ENCODE assay signal across 8 cellular contexts in the genomic region with DNA sequence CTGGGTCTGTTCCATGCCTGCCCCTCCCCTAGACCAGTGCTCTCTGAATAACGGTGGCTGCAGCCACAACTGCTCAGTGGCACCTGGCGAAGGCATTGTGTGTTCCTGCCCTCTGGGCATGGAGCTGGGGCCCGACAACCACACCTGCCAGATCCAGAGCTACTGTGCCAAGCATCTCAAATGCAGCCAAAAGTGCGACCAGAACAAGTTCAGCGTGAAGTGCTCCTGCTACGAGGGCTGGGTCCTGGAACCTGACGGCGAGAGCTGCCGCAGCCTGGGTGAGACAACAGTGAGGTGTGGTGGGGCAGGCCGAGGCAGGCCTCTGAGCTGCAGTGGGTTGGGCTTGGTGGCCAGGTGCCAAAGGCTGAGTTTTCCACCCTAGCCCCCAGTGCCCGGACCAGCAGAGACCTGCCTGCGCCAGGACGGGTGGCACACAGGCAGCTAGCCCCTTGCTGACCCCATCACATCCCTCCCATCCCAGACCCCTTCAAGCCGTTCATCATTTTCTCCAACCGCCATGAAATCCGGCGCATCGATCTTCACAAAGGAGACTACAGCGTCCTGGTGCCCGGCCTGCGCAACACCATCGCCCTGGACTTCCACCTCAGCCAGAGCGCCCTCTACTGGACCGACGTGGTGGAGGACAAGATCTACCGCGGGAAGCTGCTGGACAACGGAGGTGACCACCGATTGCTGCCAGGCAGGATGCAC. TPM values are rescaled to one million over a fixed set of nuclear protein-coding genes. Genes with fewer than 3 reads are reported as not detected.
DNase-seq lines count a peak whose midpoint lies in the region; ATAC-seq and TF ChIP-seq lines count a peak whose summit lies in the region.

No MANE protein-coding gene starts in this region.

- H2AFZ ChIP-seq in Loucy (ENCODE audit: low read length) = no peak overlapping the region

- H3K4me3 ChIP-seq in Loucy (ENCODE audit: low read length, poor library complexity, severe bottlenecking) = no peak overlapping the region
- H3K4me3 ChIP-seq in right cardiac atrium (ENCODE audit: low read length) = no peak overlapping the region

- H3K9me3 ChIP-seq in Loucy (ENCODE audit: insufficient read depth, low read depth, low read length) (no peaks in the 10 kb centered on the region), right cardiac atrium (ENCODE audit: control insufficient read depth, low read length) (no peaks in the 10 kb centered on the region)

- 53% methylated on average over 29 of the region's 29 CpGs for WGBS in right cardiac atrium

- ATAC-seq in right cardiac atrium (peak; percentile 42 to 49), sciatic nerve (peak; percentile 72), GM18909 (IDR thresholded peaks at IDR 0.05; ENCODE audit: poor library complexity, unreplicated experiment) (no peak)

- no peaks in the 10 kb centered on the region for H4K20me1 ChIP-seq in Loucy (ENCODE audit: insufficient read depth, low read length, poor library complexity, severe bottlenecking)

- H3K9me2 ChIP-seq in Loucy (replicated peaks; ENCODE audit: low read depth, low read length) = no peaks in the 10 kb centered on the region

- H3K4me1 ChIP-seq in Loucy (ENCODE audit: insufficient read depth, low read length, poor library complexity, severe bottlenecking) (no peaks in the 10 kb centered on the region), right cardiac atrium (ENCODE audit: control insufficient read depth, insufficient read depth, low read length) (no peaks in the 10 kb centered on the region)

- peak; percentile 72 for TF ChIP-seq CTCF in Loucy (conservative IDR thresholded peaks at IDR 0.05; ENCODE audit: low read length)

- H3F3A ChIP-seq in Loucy (ENCODE audit: low read depth) = no peaks in the 10 kb centered on the region

- H3K27me3 ChIP-seq in Loucy (ENCODE audit: insufficient read depth, low read length, poor library complexity, severe bottlenecking) (no peaks in the 10 kb centered on the region), right cardiac atrium (ENCODE audit: control insufficient read depth, insufficient read depth) (no peaks in the 10 kb centered on the region)

- intact Hi-C loops in right cardiac atrium (cut with DNase I) = loop anchor here in 3 of 4 donors (2.0 to 10.0 kb wide), 3 partner anchors 51 to 101 kb away; a partner anchor contains a TSS
- intact Hi-C loops in sciatic nerve (cut with DNase I) = loop anchor here (5.0 kb wide), 1 partner anchor 43 kb away; no protein-coding TSS in a partner anchor

- DNase-seq in D341Med (ENCODE audit: low spot score) (peak; percentile 63), SHP77 (lab: John Stamatoyannopoulos, UW) (peak; percentile 80 to 85), amygdala (lab: John Stamatoyannopoulos, UW) (peak in 53 of 56 donors; percentile 6 to 84 (median 46)), right cardiac atrium (peak; percentile 86 to 94 (median 93)), sciatic nerve (ENCODE audit: low spot score) (peak; percentile 94), mesenteric fat pad (ENCODE audit: low spot score) (no peak)

- no peak overlapping the region for H3K9ac ChIP-seq in Loucy (ENCODE audit: low read depth, low read length, poor library complexity, severe bottlenecking)

- H3K4me2 ChIP-seq in Loucy (ENCODE audit: low read depth, low read length, poor library complexity, severe bottlenecking) = no peak overlapping the region

- H3K36me3 ChIP-seq in Loucy (ENCODE audit: insufficient read depth, low read length) = no peaks in the 10 kb centered on the region

- H3K79me2 ChIP-seq in Loucy (ENCODE audit: insufficient read depth, low read length) = no peaks in the 10 kb centered on the region

- no peak overlapping the region for H3K27ac ChIP-seq in right cardiac atrium (ENCODE audit: low read length)

RNA-seq across cellular contexts. Expression of a gene that starts 28.2 kb away (rescaled TPM):
- not detected for total RNA-seq in right cardiac atrium
- polyA plus RNA-seq in right cardiac atrium = not detected
- total RNA-seq in sciatic nerve = not detected
- not detected for total RNA-seq in mesenteric fat pad

RNA-seq across cellular contexts. Expression of a gene that starts 41.0 kb away (rescaled TPM):
- total RNA-seq in right cardiac atrium (under 1 TPM in 3 of 4 donors, not detected in 1; 0.11 to 0.39 (median 0.29) TPM), sciatic nerve (0.27 TPM), mesenteric fat pad (1.4 TPM)
- polyA plus RNA-seq in right cardiac atrium = 1.2 TPM

RNA-seq across cellular contexts. Expression of a gene that starts 47.3 kb away (rescaled TPM):
- total RNA-seq in right cardiac atrium (100 to 1,000 TPM in 3 of 4 donors, 10 to 100 TPM in 1; 79.7 to 181 (median 154) TPM), sciatic nerve (760 TPM), mesenteric fat pad (954 TPM)
- 55.0 TPM for polyA plus RNA-seq in right cardiac atrium

RNA-seq across cellular contexts. Expression of a gene that starts 53.9 kb away (rescaled TPM):
- total RNA-seq in right cardiac atrium (10 to 100 TPM; 27.4 to 33.2 (median 29.9) TPM), sciatic nerve (41.9 TPM), mesenteric fat pad (62.3 TPM)
- 17.9 TPM for polyA plus RNA-seq in right cardiac atrium
